14 cellular contexts compared by ENCODE assay signal in the genomic region with DNA sequence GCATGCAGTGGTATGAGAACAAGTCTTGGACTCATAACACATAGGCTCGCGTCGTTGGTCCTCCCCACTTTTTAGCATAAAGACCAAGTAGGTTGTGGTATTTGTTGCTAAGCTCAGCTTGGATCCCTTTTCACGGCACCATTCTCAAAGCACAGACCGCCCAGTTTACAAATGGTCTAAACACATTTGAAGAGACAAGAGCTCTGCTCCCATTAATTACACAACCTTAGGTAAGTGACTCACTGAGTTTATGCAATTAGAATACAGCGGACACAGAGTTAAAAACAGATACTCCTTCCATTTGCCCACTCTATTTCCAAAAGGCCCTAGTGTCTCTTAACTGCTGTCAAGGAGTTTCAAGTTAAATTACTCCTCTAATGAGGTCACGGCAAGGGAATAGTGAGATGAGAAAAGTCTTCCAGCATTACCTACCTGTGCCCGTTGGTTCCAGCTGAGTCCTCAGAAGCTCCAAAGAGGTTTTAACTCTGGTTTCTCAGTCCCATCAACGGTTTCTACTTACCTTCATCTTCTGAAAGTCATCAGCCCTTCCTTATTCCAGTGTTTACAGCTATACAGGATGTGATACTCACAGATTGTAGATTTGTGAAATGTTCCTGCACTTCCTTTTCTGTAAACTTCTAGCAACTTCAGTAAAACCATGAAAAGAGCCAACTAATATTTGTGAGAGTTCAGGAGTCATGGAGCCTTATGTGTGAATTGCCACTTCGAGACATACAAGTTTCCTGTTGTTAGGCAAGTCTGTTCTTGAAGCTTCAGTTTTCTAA. TPM values are rescaled to one million over a fixed set of nuclear protein-coding genes. Genes with fewer than 3 reads are reported as not detected.
A peak's percentile ranks its signal among the peaks of the same experiment; 100 is the strongest.
DNase-seq lines count a peak whose midpoint lies in the region; ATAC-seq, FAIRE-seq and TF ChIP-seq lines count a peak whose summit lies in the region.
"Had no signal": no experiment of that assay in that cellular context is flagged by ENCODE, and none has a peak within 500 bp of the region (broad histone marks: within the 10 kb centered on the region; RNA-seq: fewer than 3 reads in every experiment).

A gene with protein sequence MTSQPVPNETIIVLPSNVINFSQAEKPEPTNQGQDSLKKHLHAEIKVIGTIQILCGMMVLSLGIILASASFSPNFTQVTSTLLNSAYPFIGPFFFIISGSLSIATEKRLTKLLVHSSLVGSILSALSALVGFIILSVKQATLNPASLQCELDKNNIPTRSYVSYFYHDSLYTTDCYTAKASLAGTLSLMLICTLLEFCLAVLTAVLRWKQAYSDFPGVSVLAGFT (minus strand): TSS at position 538 of the 785 bp plus-strand sequence. CDS start 1,356 bp downstream, outside the sequence.

- intact Hi-C loops in lower leg skin (cut with DNase I; ENCODE audit: low total_unique reads): no loop called here

- ATAC-seq in activated CD4-positive, CD25-positive, alpha-beta regulatory T cell treated with anti-CD3 and anti-CD28 coated beads, Interleukin-2, amount 50 U/mL, for 24 hours: no peak
- ATAC-seq: stimulated activated naive CD8-positive, alpha-beta T cell treated with anti-CD3 and anti-CD28 coated beads, Interleukin-15, amount 100 ng/mL, for 72 hours had no signal

- FAIRE-seq in bronchial epithelial cell (lab: Jason Lieb, UNC): no peak

- H3K4me3 ChIP-seq in HL-60 (replicated peaks; ENCODE audit: insufficient read depth, low read length) (peak within 1 kb of the TSS; percentile 40), bronchial epithelial cell (ENCODE audit: low read depth, low read length) (no peak within 1 kb of the TSS), lower leg skin (ENCODE audit: low read depth, poor library complexity, severe bottlenecking) (peak within 1 kb of the TSS; percentile 7), subcutaneous abdominal adipose tissue (ENCODE audit: low read depth in 1 of 5, low read length in 5 of 5) (peak within 1 kb of the TSS; percentile 48 to 70 (median 55))

- DNase-seq in HL-60 (ENCODE audit: low read depth in 1 of 2, low spot score in 1 of 2): peak; percentile 7 to 75
- peak; percentile 44 for DNase-seq in bronchial epithelial cell (ENCODE audit: low read depth)
- DNase-seq in lower leg skin (ENCODE audit: low spot score in 2 of 2): no peak
- DNase-seq in SK-N-DZ (ENCODE audit: low spot score): no peak
- DNase-seq in stimulated activated CD4-positive, alpha-beta T cell treated with anti-CD3 and anti-CD28 coated beads, Interleukin-4, amount 100 ng/mL, for 24 hours: no peak
- DNase-seq in activated T-cell treated with anti-CD3 and anti-CD28 coated beads, Interleukin-2, amount 50 U/mL, for 1 hour: no peak
- DNase-seq: NCI-H524; stimulated activated CD4-positive, alpha-beta T cell treated with anti-CD3 and anti-CD28 coated beads, Interleukin-15, amount 100 ng/mL, for 24 hours; stimulated activated naive CD8-positive, alpha-beta T cell treated with anti-CD3 and anti-CD28 coated beads, Interleukin-15, amount 100 ng/mL, for 72 hours had no signal

- peak within 1 kb of the TSS; percentile 49 for H3K27ac ChIP-seq in HL-60 (replicated peaks)
- H3K27ac ChIP-seq in subcutaneous abdominal adipose tissue (ENCODE audit: low read depth, low read length): peak within 1 kb of the TSS; percentile 13

- H3K27me3 ChIP-seq in HL-60 (ENCODE audit: insufficient read depth, poor library complexity, severe bottlenecking): no peaks in the 10 kb centered on the region
- no peaks in the 10 kb centered on the region for H3K27me3 ChIP-seq in bronchial epithelial cell (ENCODE audit: control insufficient read depth, insufficient read depth, low read length)
- no peaks in the 10 kb centered on the region for H3K27me3 ChIP-seq in subcutaneous abdominal adipose tissue (ENCODE audit: control insufficient read depth in 5 of 5, insufficient read depth in 4 of 5, low read length in 5 of 5)

- WGBS in lower leg skin, 2 donors: 60% methylated on average over 10 of the region's 10 CpGs

- no peaks in the 10 kb centered on the region for H3K9me3 ChIP-seq in subcutaneous abdominal adipose tissue (ENCODE audit: control insufficient read depth in 5 of 5, low read length in 5 of 5)

- no peak for TF ChIP-seq POLR2A in lower leg skin (IDR thresholded peaks at IDR 0.05)

- H3K36me3 ChIP-seq in bronchial epithelial cell (ENCODE audit: control insufficient read depth, insufficient read depth, low read length) (no peaks in the 10 kb centered on the region), subcutaneous abdominal adipose tissue (ENCODE audit: control insufficient read depth in 5 of 5, insufficient read depth in 5 of 5, low read length in 5 of 5) (no peaks in the 10 kb centered on the region)

- TF ChIP-seq CTCF in HL-60 (IDR thresholded peaks at IDR 0.05; ENCODE audit: insufficient read depth, low read length): no peak
- TF ChIP-seq CTCF in bronchial epithelial cell (IDR thresholded peaks at IDR 0.05; ENCODE audit: insufficient read depth, low read length, severe bottlenecking): no peak
- no peak for TF ChIP-seq CTCF in lower leg skin (IDR thresholded peaks at IDR 0.05)

- H3K9ac ChIP-seq in subcutaneous abdominal adipose tissue (ENCODE audit: low read length in 5 of 5): peak within 1 kb of the TSS in 2 of 5 donors; percentile 33 to 40

- peaks cover 0 to 5% (median 0%) of the 10 kb centered on the region in 5 donors for H3K4me1 ChIP-seq in subcutaneous abdominal adipose tissue (ENCODE audit: control insufficient read depth in 5 of 5, insufficient read depth in 5 of 5, low read length in 5 of 5)

RNA-seq across cellular contexts. Expression of the gene that starts here (rescaled TPM):
- total RNA-seq in bronchial epithelial cell (not detected in 2 replicates), lower leg skin (10 to 100 TPM in 3 of 4 donors, 1 to 10 TPM in 1; 4.1 to 22.2 (median 15.0) TPM)
- polyA plus RNA-seq in SK-N-DZ (2014; cell fraction: cytosol; rRNA removed): not detected in 2 replicates
- not detected in 2 replicates for polyA plus RNA-seq in SK-N-DZ (2014; cell fraction: nucleus; rRNA removed)
- total RNA-seq: lung microvascular endothelial cell; T-helper 2 cell treated with Interferon-gamma antibody and Interleukin-4, amounts not matched to agents 100 ng/mL and 5 ng/mL, for 36 hours had no signal
- polyA plus RNA-seq: BJ had no signal

Comparison
In these comparisons a context has a peak if more than half of its experiments do, and no peak if none do; other contexts are left out.
1. Peak in DNase-seq in bronchial epithelial cell; RNA of the gene not detected or under 1 TPM.
2. DNase-seq: peak in HL-60 (2 of 2); none in lower leg skin (0 of 2), SK-N-DZ (single experiment), stimulated activated CD4-positive, alpha-beta T cell treated with anti-CD3 and anti-CD28 coated beads, Interleukin-4, amount 100 ng/mL, for 24 hours (single experiment) and activated T-cell treated with anti-CD3 and anti-CD28 coated beads, Interleukin-2, amount 50 U/mL, for 1 hour (single experiment).